1 cellular context compared by ENCODE assay signal in the genomic region with DNA sequence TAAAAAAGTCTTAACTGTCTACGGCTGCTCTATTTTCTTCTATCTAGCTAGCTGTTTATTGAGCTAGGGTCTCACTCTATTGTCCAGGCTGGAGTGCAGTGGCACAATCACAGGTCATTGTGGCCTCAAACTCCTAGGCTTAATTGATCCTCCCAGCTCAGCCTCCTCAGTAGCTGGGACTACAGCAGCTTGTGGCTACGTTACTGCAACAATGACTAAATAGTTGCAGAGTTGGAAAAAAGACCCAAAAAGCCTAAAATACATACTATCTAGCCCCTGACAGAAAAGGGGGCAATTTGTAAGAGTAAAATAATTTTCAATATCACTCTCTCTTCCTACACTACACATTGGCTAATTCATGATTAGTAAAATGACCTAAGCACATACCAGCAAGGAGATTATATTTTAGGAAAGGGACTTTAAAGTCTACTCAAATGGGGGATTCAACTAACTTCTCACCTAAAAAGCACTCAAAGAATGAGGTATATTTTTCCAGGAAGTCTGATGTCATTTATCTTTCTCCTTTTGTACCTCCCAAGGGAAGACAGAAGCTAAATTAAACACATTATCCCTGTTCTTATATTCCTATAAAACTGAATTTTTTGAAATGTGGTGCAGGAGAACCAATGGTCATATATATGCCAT.
TF ChIP-seq lines count a peak whose summit lies in the region.

No MANE protein-coding gene starts in this region.

TF ChIP-seq in K562, 482 proteins besides CTCF, POLR2A, EP300 and RAD21 (continued from another document):
- TF ChIP-seq, protein P1, sequence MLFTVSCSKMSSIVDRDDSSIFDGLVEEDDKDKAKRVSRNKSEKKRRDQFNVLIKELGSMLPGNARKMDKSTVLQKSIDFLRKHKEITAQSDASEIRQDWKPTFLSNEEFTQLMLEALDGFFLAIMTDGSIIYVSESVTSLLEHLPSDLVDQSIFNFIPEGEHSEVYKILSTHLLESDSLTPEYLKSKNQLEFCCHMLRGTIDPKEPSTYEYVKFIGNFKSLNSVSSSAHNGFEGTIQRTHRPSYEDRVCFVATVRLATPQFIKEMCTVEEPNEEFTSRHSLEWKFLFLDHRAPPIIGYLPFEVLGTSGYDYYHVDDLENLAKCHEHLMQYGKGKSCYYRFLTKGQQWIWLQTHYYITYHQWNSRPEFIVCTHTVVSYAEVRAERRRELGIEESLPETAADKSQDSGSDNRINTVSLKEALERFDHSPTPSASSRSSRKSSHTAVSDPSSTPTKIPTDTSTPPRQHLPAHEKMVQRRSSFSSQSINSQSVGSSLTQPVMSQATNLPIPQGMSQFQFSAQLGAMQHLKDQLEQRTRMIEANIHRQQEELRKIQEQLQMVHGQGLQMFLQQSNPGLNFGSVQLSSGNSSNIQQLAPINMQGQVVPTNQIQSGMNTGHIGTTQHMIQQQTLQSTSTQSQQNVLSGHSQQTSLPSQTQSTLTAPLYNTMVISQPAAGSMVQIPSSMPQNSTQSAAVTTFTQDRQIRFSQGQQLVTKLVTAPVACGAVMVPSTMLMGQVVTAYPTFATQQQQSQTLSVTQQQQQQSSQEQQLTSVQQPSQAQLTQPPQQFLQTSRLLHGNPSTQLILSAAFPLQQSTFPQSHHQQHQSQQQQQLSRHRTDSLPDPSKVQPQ (CRISPR knock-in tag; IDR thresholded peaks at IDR 0.05; ENCODE audit: borderline replicate concordance): no peak
- TF ChIP-seq KLF16 (IDR thresholded peaks at IDR 0.05): no peak
- 0 out of 2 replicates have a peak, but pooled peaks have one; percentile 35 for TF ChIP-seq GTF2E2 (tag; IDR thresholded peaks at IDR 0.05)
- no peak for TF ChIP-seq ZEB2 (IDR thresholded peaks at IDR 0.05)
- TF ChIP-seq, protein P2, sequence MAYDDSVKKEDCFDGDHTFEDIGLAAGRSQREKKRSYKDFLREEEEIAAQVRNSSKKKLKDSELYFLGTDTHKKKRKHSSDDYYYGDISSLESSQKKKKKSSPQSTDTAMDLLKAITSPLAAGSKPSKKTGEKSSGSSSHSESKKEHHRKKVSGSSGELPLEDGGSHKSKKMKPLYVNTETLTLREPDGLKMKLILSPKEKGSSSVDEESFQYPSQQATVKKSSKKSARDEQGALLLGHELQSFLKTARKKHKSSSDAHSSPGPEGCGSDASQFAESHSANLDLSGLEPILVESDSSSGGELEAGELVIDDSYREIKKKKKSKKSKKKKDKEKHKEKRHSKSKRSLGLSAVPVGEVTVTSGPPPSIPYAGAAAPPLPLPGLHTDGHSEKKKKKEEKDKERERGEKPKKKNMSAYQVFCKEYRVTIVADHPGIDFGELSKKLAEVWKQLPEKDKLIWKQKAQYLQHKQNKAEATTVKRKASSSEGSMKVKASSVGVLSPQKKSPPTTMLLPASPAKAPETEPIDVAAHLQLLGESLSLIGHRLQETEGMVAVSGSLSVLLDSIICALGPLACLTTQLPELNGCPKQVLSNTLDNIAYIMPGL (CRISPR knock-in tag; IDR thresholded peaks at IDR 0.05): no peak
- no peak for TF ChIP-seq SPI1 (IDR thresholded peaks at IDR 0.05; ENCODE audit: borderline replicate concordance, low read depth, low read length)
- TF ChIP-seq IFI16 (CRISPR knock-in tag; IDR thresholded peaks at IDR 0.05): no peak
- TF ChIP-seq TRIM24 (IDR thresholded peaks at IDR 0.05): no peak
